Comparison of ENCODE assay signal across 32 cellular contexts in the genomic region with DNA sequence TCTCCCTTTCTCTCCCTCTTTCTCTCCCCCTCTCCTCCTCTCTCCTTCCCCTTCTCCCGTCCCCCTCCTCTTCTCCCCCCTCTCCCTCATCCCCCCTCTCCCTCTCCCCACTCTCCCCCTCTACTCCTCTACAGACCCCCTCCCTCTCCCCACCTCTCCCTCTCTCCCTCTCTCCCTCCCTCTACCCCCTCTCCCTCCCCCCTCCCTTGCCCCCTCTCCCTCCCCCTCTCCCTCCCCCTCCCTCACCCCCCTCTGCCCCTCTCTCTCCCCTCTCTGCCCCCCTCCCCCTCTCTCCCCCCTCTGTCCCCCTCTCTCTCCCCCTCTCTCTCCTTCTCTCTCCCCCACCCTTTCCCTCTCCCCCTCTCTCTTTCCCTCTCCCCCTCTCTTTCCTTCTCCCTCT.
"Had no signal": no experiment of that assay in that cellular context is flagged by ENCODE, and none has a peak within 500 bp of the region (broad histone marks: within the 10 kb centered on the region; RNA-seq: fewer than 3 reads in every experiment).

No MANE protein-coding gene starts in this region.

- H3K4me2 ChIP-seq: KMS-11 had no signal

- H3K4me3 ChIP-seq: MG63 had no signal

- H3K9ac ChIP-seq: KMS-11 had no signal

- H3K36me3 ChIP-seq: MG63 had no signal

- DNase-seq: Karpas-422, Kasumi-1, KG1, MG63, NCI-H1048, NCI-H1092, NCI-H1092 treated with DMSO at 0.1 percent for 48 hours, NCI-H1105, NCI-H1105 treated with DMSO at 0.1 percent for 48 hours, NCI-H1417, NCI-H1417 treated with DMSO at 0.1 percent for 48 hours, NCI-H1436, NCI-H1436 treated with DMSO at 0.1 percent for 48 hours, NCI-H146, NCI-H1694, NCI-H1694 treated with DMSO at 0.1 percent for 48 hours, NCI-H187, NCI-H187 treated with DMSO at 0.1 percent for 48 hours, NCI-H2029, NCI-H2029 treated with DMSO at 0.1 percent for 48 hours, NCI-H2081, NCI-H2081 treated with DMSO at 0.1 percent for 48 hours, NCI-H2107, NCI-H2171, NCI-H2171 treated with DMSO at 0.1 percent for 48 hours, NCI-H2227 treated with DMSO at 0.1 percent for 48 hours, NCI-H226, NCI-H345, NCI-H446, NCI-H446 treated with DMSO at 0.1 percent for 48 hours, NCI-H510A had no signal

- H3K27ac ChIP-seq: KMS-11 had no signal
